ENCODE assay signal across 16 cellular contexts in genomic region chr6:54916858-54917257, GRCh38.
DNase-seq lines count a peak whose midpoint lies in the region; ATAC-seq and TF ChIP-seq lines count a peak whose summit lies in the region.
"Had no signal": no experiment of that assay in that cellular context is flagged by ENCODE, and none has a peak within 500 bp of the region (broad histone marks: within the 10 kb centered on the region; RNA-seq: fewer than 3 reads in every experiment).

No MANE protein-coding gene starts in this region.

- TF ChIP-seq CTCF in BJ (IDR thresholded peaks at IDR 0.05; ENCODE audit: insufficient read depth, low read depth, low read length): no peak
- TF ChIP-seq CTCF in Panc1 (IDR thresholded peaks at IDR 0.05): no peak
- no peak for TF ChIP-seq CTCF in natural killer cell (IDR thresholded peaks at IDR 0.05)
- TF ChIP-seq CTCF in right atrium auricular region (IDR thresholded peaks at IDR 0.05): no peak

- CTCF ChIA-PET in BJ (lab: Yijun Ruan, JAX) (interaction anchor here (0.6 kb wide), 1 partner anchor 166 kb away, joined by 3 read pairs; no protein-coding TSS in a partner anchor), HEK293T (lab: Yijun Ruan, JAX) (no interaction called here), Panc1 (lab: Charles Lee) (no interaction called here)

- H3K9me3 ChIP-seq in Panc1 (ENCODE audit: control insufficient read depth, insufficient read depth, low read depth, low read length) (no peaks in the 10 kb centered on the region), right atrium auricular region (no peaks in the 10 kb centered on the region)
- H3K9me3 ChIP-seq: BLaER1 had no signal

- H3K4me3 ChIP-seq in BJ (ENCODE audit: low read depth, low read length): no peak overlapping the region
- H3K4me3 ChIP-seq in Panc1 (ENCODE audit: low read depth in 2 of 2, low read length in 2 of 2): no peak overlapping the region
- H3K4me3 ChIP-seq in right atrium auricular region: no peak overlapping the region
- H3K4me3 ChIP-seq: BLaER1 had no signal

- no peak overlapping the region for H3K4me3 Mint-ChIP-seq in natural killer cell
- H3K4me3 Mint-ChIP-seq: activated CD8-positive, alpha-beta T cell treated with anti-CD3 and anti-CD28 coated beads, Interleukin-2, amount 10 ng/mL, durations not matched to agents 7 days and 5 days had no signal

- H3K27ac Mint-ChIP-seq in natural killer cell: no peak overlapping the region
- H3K27ac Mint-ChIP-seq: activated CD8-positive, alpha-beta T cell treated with anti-CD3 and anti-CD28 coated beads, Interleukin-2, amount 10 ng/mL, durations not matched to agents 7 days and 5 days had no signal

- H3K36me3 Mint-ChIP-seq in natural killer cell: no peaks in the 10 kb centered on the region

- DNase-seq in BJ (ENCODE audit: low read depth): peak; percentile 28
- DNase-seq in HEK293T (ENCODE audit: extremely low spot score): no peak
- peak; percentile 71 for DNase-seq in Panc1 (ENCODE audit: low read depth, low spot score)
- DNase-seq in iris pigment epithelial cell (ENCODE audit: low read depth): peak; percentile 14
- no peak for DNase-seq in caudate nucleus (lab: John Stamatoyannopoulos, UW)
- no peak for DNase-seq in natural killer cell
- DNase-seq in stimulated activated CD4-positive, alpha-beta T cell treated with anti-CD3 and anti-CD28 coated beads, Interleukin-1b, Interleukin-23, amount 100 ng/mL, for 48 hours: no peak
- no peak for DNase-seq in right atrium auricular region (ENCODE audit: low spot score)
- DNase-seq: activated CD8-positive, alpha-beta T cell treated with anti-CD3 and anti-CD28 coated beads, Interleukin-2, amount 10 ng/mL, durations not matched to agents 7 days and 5 days; amniotic stem cell; glutamatergic neuron; midbrain; occipital lobe; stimulated activated naive CD4-positive, alpha-beta T cell had no signal

- H3K4me1 ChIP-seq in Panc1 (ENCODE audit: control insufficient read depth, insufficient read depth, low read length): no peaks in the 10 kb centered on the region
- H3K4me1 ChIP-seq in right atrium auricular region: no peaks in the 10 kb centered on the region
- H3K4me1 ChIP-seq: BLaER1 had no signal

- no peak overlapping the region for H3K27ac ChIP-seq in Panc1 (ENCODE audit: low read length)
- H3K27ac ChIP-seq in caudate nucleus (ENCODE audit: low read depth, low read length): no peak overlapping the region
- H3K27ac ChIP-seq in right atrium auricular region: no peak overlapping the region
- H3K27ac ChIP-seq: BLaER1, HL-60 had no signal

- POLR2A ChIA-PET in BJ (lab: Charles Lee) (interaction anchor here (0.7 kb wide), 1 partner anchor 1569 kb away, joined by 3 read pairs; no protein-coding TSS in a partner anchor), HEK293T (lab: Yijun Ruan, JAX) (no interaction called here), Panc1 (lab: Charles Lee) (no interaction called here)

- no peaks in the 10 kb centered on the region for H3K27me3 Mint-ChIP-seq in natural killer cell (ENCODE audit: low read depth in 2 of 2)

- H3K4me1 Mint-ChIP-seq in natural killer cell: peaks cover 0 to 7% of the 10 kb centered on the region in 2 donors

- no TSS peak for BruUV-seq in Panc1 (replicated peaks; lab: Mats Ljungman, UMichigan)

- in situ Hi-C loops in Panc1 (cut with HindIII; ENCODE audit: low pct_unique_long_range_greater_than_20kb, low sequenced_read_pairs): no loop called here

- peak; percentile 66; the same call in 1 of the 2 replicates for ATAC-seq in Panc1
- ATAC-seq in natural killer cell: no peak
- ATAC-seq: activated CD8-positive, alpha-beta T cell treated with anti-CD3 and anti-CD28 coated beads, Interleukin-2, amount 10 ng/mL, durations not matched to agents 7 days and 5 days had no signal

- H3K9me3 Mint-ChIP-seq in natural killer cell: peaks cover 0 to 2% of the 10 kb centered on the region in 2 donors

- intact Hi-C loops in Panc1 (cut with micrococcal nuclease; ENCODE audit: unreplicated experiment): no loop called here
- intact Hi-C loops in natural killer cell (cut with micrococcal nuclease): no loop called here

- H3K36me3 ChIP-seq in BJ (ENCODE audit: control insufficient read depth, insufficient read depth, low read length): no peaks in the 10 kb centered on the region
- H3K36me3 ChIP-seq in Panc1 (ENCODE audit: control insufficient read depth, insufficient read depth, low read length): no peaks in the 10 kb centered on the region
- no peaks in the 10 kb centered on the region for H3K36me3 ChIP-seq in right atrium auricular region
- H3K36me3 ChIP-seq: BLaER1 had no signal

- H3K27me3 ChIP-seq in BJ (ENCODE audit: control insufficient read depth, insufficient read depth, low read length): no peaks in the 10 kb centered on the region
- no peaks in the 10 kb centered on the region for H3K27me3 ChIP-seq in Panc1 (ENCODE audit: control insufficient read depth, insufficient read depth, low read length)
- H3K27me3 ChIP-seq in right atrium auricular region: no peaks in the 10 kb centered on the region
- H3K27me3 ChIP-seq: BLaER1 had no signal

TF ChIP-seq in HEK293T, 16 proteins besides CTCF, POLR2A, EP300 and RAD21:
- no peak for TF ChIP-seq TARDBP (IDR thresholded peaks at IDR 0.05)
- TF ChIP-seq PKNOX1 (IDR thresholded peaks at IDR 0.05): peak; percentile 87
TF ChIP-seq in HEK293T: peak in this region for 1.

Comparison
In these comparisons a context has a peak if more than half of its experiments do, and no peak if none do; other contexts are left out.
1. DNase-seq: peak in BJ (single experiment), Panc1 (single experiment) and iris pigment epithelial cell (single experiment); none in HEK293T (single experiment), caudate nucleus (0 of 61), natural killer cell (single experiment), stimulated activated CD4-positive, alpha-beta T cell treated with anti-CD3 and anti-CD28 coated beads, Interleukin-1b, Interleukin-23, amount 100 ng/mL, for 48 hours (single experiment) and right atrium auricular region (single experiment).